ENCODE assay signal across 8 cellular contexts in the genomic region with DNA sequence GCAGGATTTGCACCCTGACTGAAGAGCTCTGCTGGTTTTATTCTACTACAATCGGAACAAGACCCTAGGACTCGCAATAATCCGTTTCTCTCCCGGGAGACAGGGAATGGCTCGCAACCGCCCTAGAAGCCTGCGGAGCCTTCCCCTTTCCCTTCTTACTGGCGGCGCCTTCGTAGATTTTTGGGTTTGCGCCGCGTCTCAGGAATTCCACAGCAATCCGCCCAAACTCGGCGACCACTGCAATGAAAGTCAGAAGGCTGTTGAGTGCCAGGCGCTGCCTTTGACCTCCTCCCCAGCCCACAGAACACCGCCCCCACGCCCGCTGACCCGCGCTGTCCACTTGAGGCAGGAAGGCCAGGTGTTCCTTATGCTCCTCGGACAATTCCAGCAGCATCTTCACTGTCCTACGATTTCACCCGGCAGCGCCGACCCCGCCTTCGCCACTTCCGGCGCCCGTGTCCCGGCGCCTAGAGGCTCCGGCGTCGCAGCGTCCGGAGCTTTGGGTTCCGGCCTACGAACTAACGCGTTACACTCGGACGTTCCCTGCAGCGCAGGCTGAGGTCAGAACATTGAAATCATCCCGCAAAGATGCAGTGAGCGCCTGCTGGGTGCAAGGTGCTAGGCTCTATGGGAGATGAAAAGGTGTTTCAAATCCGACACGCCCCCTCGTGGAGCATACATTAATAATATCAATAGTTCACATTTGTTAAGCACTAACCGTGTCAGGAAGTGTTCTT. TPM values are rescaled to one million over a fixed set of nuclear protein-coding genes. Genes with fewer than 3 reads are reported as not detected.
A peak's percentile ranks its signal among the peaks of the same experiment; 100 is the strongest.
DNase-seq lines count a peak whose midpoint lies in the region; ATAC-seq, FAIRE-seq and TF ChIP-seq lines count a peak whose summit lies in the region.

COMMD2 (minus strand) TSS at position 439 of the 737 bp plus-strand sequence; CDS start at position 394, 45 bp downstream.

- H3K36me3 ChIP-seq in NT2/D1 (ENCODE audit: insufficient read depth, insufficient read length, low read length) (peaks cover 40% of the 10 kb centered on the region), endothelial cell of umbilical vein (ENCODE audit: control insufficient read depth in 2 of 2, extremely low read depth in 1 of 2, insufficient read depth in 2 of 2, low read length in 2 of 2) (peaks cover 7 to 9% of the 10 kb centered on the region in 2 experiments)

- peak; percentile 86 for TF ChIP-seq POLR2A in endothelial cell of umbilical vein (IDR thresholded peaks at IDR 0.05; ENCODE audit: low read depth, low read length)

- H3K36me3 Mint-ChIP-seq in Calu3 (ENCODE audit: insufficient read depth, unreplicated experiment), result peaks cover 43% of the 10 kb centered on the region

- CTCF ChIA-PET in Calu3 (lab: Charles Lee) (interaction anchor here (1.0 to 2.1 kb wide), 14 partner anchors 13 to 243 kb away, joined by 3 to 9 read pairs (median 5); partner anchors contain the start of gene WWTR1), endothelial cell of umbilical vein (lab: Charles Lee) (interaction anchor here (0.6 to 3.1 kb wide), 22 partner anchors 8 to 744 kb away, joined by 3 to 28 read pairs (median 4); partner anchors contain the start of genes RNF13 and WWTR1)

- H3K4me2 ChIP-seq in endothelial cell of umbilical vein (ENCODE audit: insufficient read depth, low read length), result peak within 1 kb of the TSS; percentile 95

- POLR2A ChIA-PET in endothelial cell of umbilical vein (lab: Charles Lee), result interaction anchor here (0.6 to 1.0 kb wide), 3 partner anchors 94 to 693 kb away, joined by 3 to 6 read pairs (median 3); no protein-coding TSS in a partner anchor

- peak within 1 kb of the TSS; percentile 33 for H3K27ac ChIP-seq in endothelial cell of umbilical vein (ENCODE audit: insufficient read depth, low read depth, low read length)

- H3K9me3 ChIP-seq in NT2/D1 (ENCODE audit: insufficient read depth, low read length) (no peaks in the 10 kb centered on the region), endothelial cell of umbilical vein (replicated peaks; ENCODE audit: control insufficient read depth, insufficient read depth, low read length) (no peaks in the 10 kb centered on the region)

- BruUV-seq in Calu3 (replicated peaks; lab: Mats Ljungman, UMichigan) (TSS peak; percentile 60), endothelial cell of umbilical vein (replicated peaks; lab: Mats Ljungman, UMichigan) (TSS peak; percentile 54)

- H3K4me1 ChIP-seq in NT2/D1 (ENCODE audit: insufficient read depth, insufficient read length), result no peaks in the 10 kb centered on the region
- H3K4me1 ChIP-seq in endothelial cell of umbilical vein (ENCODE audit: control insufficient read depth, extremely low read depth, insufficient read depth, low read length), result peaks cover 15% of the 10 kb centered on the region

- peak within 1 kb of the TSS; percentile 92 for H3K4me3 ChIP-seq in NT2/D1 (ENCODE audit: insufficient read length, low read depth)
- peak within 1 kb of the TSS; percentile 74 to 94 (median 91) for H3K4me3 ChIP-seq in endothelial cell of umbilical vein (replicated peaks in 1 of 3; ENCODE audit: insufficient read depth in 1 of 3, low read depth in 1 of 3, low read length in 3 of 3)

- H3K27me3 ChIP-seq in NT2/D1 (ENCODE audit: insufficient read depth, insufficient read length) (no peaks in the 10 kb centered on the region), endothelial cell of umbilical vein (ENCODE audit: control insufficient read depth in 2 of 2, insufficient read depth in 2 of 2, low read length in 2 of 2) (no peaks in the 10 kb centered on the region)

- H3K27ac Mint-ChIP-seq in Calu3 (ENCODE audit: unreplicated experiment), result peak within 1 kb of the TSS; percentile 90

- H3K4me1 Mint-ChIP-seq in Calu3 (ENCODE audit: low read depth, unreplicated experiment), result peaks cover 7% of the 10 kb centered on the region

- peak within 1 kb of the TSS; percentile 99 for H3K4me3 Mint-ChIP-seq in Calu3 (ENCODE audit: low read depth, unreplicated experiment)

- H4K20me1 ChIP-seq in endothelial cell of umbilical vein (replicated peaks; ENCODE audit: control insufficient read depth, extremely low read depth, insufficient read depth, low read length), result no peaks in the 10 kb centered on the region

- peak; percentile 51 for TF ChIP-seq CTCF in Calu3 (IDR thresholded peaks at IDR 0.05; ENCODE audit: unreplicated experiment)
- TF ChIP-seq CTCF in endothelial cell of umbilical vein (IDR thresholded peaks at IDR 0.05; ENCODE audit: extremely low read depth in 1 of 2, insufficient read depth in 1 of 2, low read depth in 1 of 2, low read length in 2 of 2), result peak in 1 of 2 donors; percentile 17

- peaks cover 22% of the 10 kb centered on the region for H3K79me2 ChIP-seq in endothelial cell of umbilical vein (ENCODE audit: control insufficient read depth, insufficient read depth, low read length)

- dilution Hi-C loops in endothelial cell of umbilical vein (cut with MboI; ENCODE audit: extremely low pct_ligation_motif_present, low sequenced_read_pairs), result no loop called here

- peak within 1 kb of the TSS; percentile 96 for H3K9ac ChIP-seq in NT2/D1 (ENCODE audit: insufficient read length, low read depth)
- peak within 1 kb of the TSS; percentile 73 for H3K9ac ChIP-seq in endothelial cell of umbilical vein (replicated peaks; ENCODE audit: extremely low read depth, insufficient read depth, low read length)

- H2AFZ ChIP-seq in endothelial cell of umbilical vein (ENCODE audit: low read depth, low read length), result peak within 1 kb of the TSS; percentile 65

- H3K27me3 Mint-ChIP-seq in Calu3 (ENCODE audit: unreplicated experiment), result no peaks in the 10 kb centered on the region

- peaks cover 1% of the 10 kb centered on the region for H3K9me3 Mint-ChIP-seq in Calu3 (ENCODE audit: low read depth, unreplicated experiment)

- no peaks in the 10 kb centered on the region for H3K9me1 ChIP-seq in endothelial cell of umbilical vein (replicated peaks; ENCODE audit: control insufficient read depth, extremely low read depth, insufficient read depth, low read length)

- intact Hi-C loops in Calu3 (cut with micrococcal nuclease; ENCODE audit: unreplicated experiment) (loop anchor here (1.0 kb wide), 1 partner anchor 240 kb away; no protein-coding TSS in a partner anchor), endothelial cell of umbilical vein (cut with micrococcal nuclease) (loop anchor here (1.0 to 2.0 kb wide), 4 partner anchors 93 to 240 kb away; partner anchors contain the start of gene WWTR1)

- FAIRE-seq in HTR-8/SVneo (lab: Jason Lieb, UNC), result peak; percentile 85
- FAIRE-seq in endothelial cell of umbilical vein (lab: Jason Lieb, UNC), result peak; percentile 88

- ATAC-seq in GM21367 (IDR thresholded peaks at IDR 0.05; ENCODE audit: unreplicated experiment), result peak; percentile 99

- DNase-seq in Calu3, result peak; percentile 92
- DNase-seq in HTR-8/SVneo (ENCODE audit: insufficient read length, low spot score), result peak; percentile 72
- DNase-seq in NT2/D1 (ENCODE audit: low read depth, low spot score), result peak; percentile 81
- DNase-seq in activated CD8-positive, alpha-beta memory T cell treated with anti-CD3 and anti-CD28 coated beads, Interleukin-2, amount 50 U/mL, for 4 hours, result peak; percentile 65
- DNase-seq in endothelial cell of umbilical vein (ENCODE audit: low read depth, low spot score), result peak; percentile 83
- DNase-seq in middle frontal gyrus (ENCODE audit: extremely low spot score, low spot score), result peak; percentile 82
- DNase-seq in stimulated activated CD8-positive, alpha-beta memory T cell treated with anti-CD3 and anti-CD28 coated beads, Interleukin-2, amount 100 ng/mL, for 48 hours (ENCODE audit: low read depth in 2 of 2), result peak; percentile 59 to 63

TF ChIP-seq in endothelial cell of umbilical vein, 7 proteins besides CTCF, POLR2A, EP300 and RAD21:
- TF ChIP-seq MYC (IDR thresholded peaks at IDR 0.05; ENCODE audit: low read depth, low read length) (no peak), GATA2 (IDR thresholded peaks at IDR 0.05; ENCODE audit: insufficient read depth, insufficient read length, low read depth, low read length) (peak; percentile 25), POLR2AphosphoS5 (IDR thresholded peaks at IDR 0.05; ENCODE audit: insufficient read depth, low read depth, low read length) (peak; percentile 87), EZH2 (IDR thresholded peaks at IDR 0.05; ENCODE audit: borderline replicate concordance, low read depth, low read length, severe bottlenecking) (no peak), FOS (IDR thresholded peaks at IDR 0.05; ENCODE audit: borderline replicate concordance, insufficient read depth, low read length) (peak; percentile 24), JUN (IDR thresholded peaks at IDR 0.05; ENCODE audit: borderline replicate concordance, insufficient read depth, insufficient read length, low read depth) (no peak), MAX (IDR thresholded peaks at IDR 0.05; ENCODE audit: insufficient read depth, insufficient read length) (no peak)

RNA-seq across cellular contexts. Expression of gene COMMD2, which starts in this region (rescaled TPM):
- total RNA-seq in Calu3 (2022) (73.0 and 77.1 TPM in 2 replicates), endothelial cell of umbilical vein (42.9 and 51.0 TPM in 2 replicates)
- polyA plus RNA-seq in endothelial cell of umbilical vein, result 10.7 and 18.3 TPM in 2 replicates
- 36.3 and 38.6 TPM in 2 replicates for polyA plus RNA-seq in endothelial cell of umbilical vein (2011; cell fraction: cytosol; rRNA removed)
- polyA plus RNA-seq in endothelial cell of umbilical vein (2011; cell fraction: nucleus; rRNA removed), result 16.7 and 21.6 TPM in 2 replicates
- polyA plus RNA-seq in endothelial cell of umbilical vein (2012), result 20.0 and 26.4 TPM in 2 replicates
- polyA minus RNA-seq in endothelial cell of umbilical vein, result 11.8 and 13.6 TPM in 2 replicates
- polyA minus RNA-seq in endothelial cell of umbilical vein (2011; cell fraction: cytosol; rRNA and poly(A)+ RNA removed), result 15.7 TPM
- polyA minus RNA-seq in endothelial cell of umbilical vein (2011; cell fraction: nucleus; rRNA and poly(A)+ RNA removed), result 11.2 and 19.7 TPM in 2 replicates

Comparison
In these comparisons a context has a peak if more than half of its experiments do, and no peak if none do; other contexts are left out.
1. Peak in every context shown above with its lines: DNase-seq, ATAC-seq, H3K4me3 ChIP-seq and H3K27ac ChIP-seq.